In the genomic region with DNA sequence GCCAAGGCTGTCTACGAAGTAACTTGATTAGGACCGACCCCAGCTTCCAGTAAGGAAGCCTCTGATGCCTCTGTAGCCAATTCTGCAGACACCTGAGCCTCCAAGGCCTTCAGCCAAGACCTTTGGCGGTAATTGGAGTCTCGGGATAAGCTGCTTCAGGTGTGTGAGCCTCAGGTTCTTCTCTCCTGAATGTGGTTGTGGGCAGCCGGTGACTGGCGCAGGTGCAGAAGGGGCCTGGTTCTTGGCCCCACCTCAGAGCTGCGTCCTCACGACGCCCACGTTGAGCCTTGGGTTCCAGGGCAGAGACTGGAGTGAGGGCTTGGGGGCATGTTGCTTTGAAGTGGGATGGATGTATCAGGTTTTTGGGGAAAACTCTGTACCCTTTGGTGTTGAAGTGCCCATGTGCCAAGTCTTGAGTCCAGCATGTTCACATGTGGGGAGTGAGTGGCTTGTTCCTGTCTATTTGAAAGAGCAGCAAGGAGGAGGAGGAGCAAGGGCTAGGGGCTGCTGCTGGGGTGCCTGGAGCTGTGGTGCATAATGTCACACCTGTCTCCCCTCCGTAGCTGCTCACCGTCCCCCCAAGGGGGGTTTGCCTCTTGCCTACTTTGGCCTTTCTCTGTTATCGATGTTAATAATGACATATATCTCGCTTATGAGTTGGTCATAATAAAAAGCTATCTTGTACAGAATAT, we compare ENCODE assay signal across 8 cellular contexts. TPM values are rescaled to one million over a fixed set of nuclear protein-coding genes. Genes with fewer than 3 reads are reported as not detected.
DNase-seq lines count a peak whose midpoint lies in the region; ATAC-seq and TF ChIP-seq lines count a peak whose summit lies in the region.

No MANE protein-coding gene starts in this region.

- dilution Hi-C loops in mammary epithelial cell (cut with HindIII; ENCODE audit: low sequenced_read_pairs): no loop called here

- no peak for TF ChIP-seq CTCF in heart left ventricle (IDR thresholded peaks at IDR 0.05)
- TF ChIP-seq CTCF in mammary epithelial cell (conservative IDR thresholded peaks at IDR 0.05 in 1 of 2, IDR thresholded peaks at IDR 0.05 in 1 of 2; ENCODE audit: extremely low read depth in 1 of 2, insufficient read depth in 1 of 2, low read depth in 1 of 2, low read length in 2 of 2): no peak
- no peak for TF ChIP-seq CTCF in vagina (IDR thresholded peaks at IDR 0.05)

- H3K36me3 ChIP-seq in heart left ventricle: peaks cover 0 to 14% (median 8%) of the 10 kb centered on the region in 9 donors
- H3K36me3 ChIP-seq in mammary epithelial cell (ENCODE audit: insufficient read depth, low read length): no peaks in the 10 kb centered on the region
- no peaks in the 10 kb centered on the region for H3K36me3 ChIP-seq in vagina

- H4K20me1 ChIP-seq in mammary epithelial cell (ENCODE audit: insufficient read depth, low read length): no peaks in the 10 kb centered on the region

- no peak overlapping the region for H2AFZ ChIP-seq in mammary epithelial cell (ENCODE audit: low read depth, low read length)

- TF ChIP-seq POLR2A in heart left ventricle (IDR thresholded peaks at IDR 0.05) (no peak), vagina (IDR thresholded peaks at IDR 0.05) (no peak)

- no TSS peak for BruUV-seq in mammary epithelial cell (replicated peaks; lab: Mats Ljungman, UMichigan)

- CTCF ChIA-PET in mammary epithelial cell (lab: Charles Lee; ENCODE audit: low non-redundant PET): no interaction called here

- H3K79me2 ChIP-seq in mammary epithelial cell (ENCODE audit: insufficient read depth, low read length): peaks cover 17% of the 10 kb centered on the region

- intact Hi-C loops in heart left ventricle (cut with DNase I) (loop anchor here in 1 of 10 donors (1.0 kb wide), 1 partner anchor 68 kb away; no protein-coding TSS in a partner anchor), Right ventricle myocardium superior (cut with DNase I) (no loop called here), mammary epithelial cell (cut with micrococcal nuclease) (loop anchor here (5.0 kb wide), 1 partner anchor 66 kb away; no protein-coding TSS in a partner anchor), vagina (cut with DNase I) (no loop called here)

- H3K4me1 ChIP-seq in heart left ventricle (peaks cover 5 to 41% (median 21%) of the 10 kb centered on the region in 12 donors), mammary epithelial cell (ENCODE audit: insufficient read depth, low read length) (peaks cover 20% of the 10 kb centered on the region), vagina (peaks cover 13% of the 10 kb centered on the region)

- DNase-seq in heart left ventricle (no peak), Right ventricle myocardium superior (no peak), mammary epithelial cell (no peak), mucosa of gallbladder (ENCODE audit: low spot score) (peak; percentile 9), vagina (ENCODE audit: extremely low spot score in 2 of 2) (peak; percentile 69 to 85), activated gamma-delta T cell treated with Interleukin-2 at 50 U/mL for 16 hours (no peak), RKO (ENCODE audit: low spot score) (no peak)

- H3K4me2 ChIP-seq in mammary epithelial cell (ENCODE audit: insufficient read depth, low read depth, low read length): peak overlapping the region; percentile 96

- WGBS in heart left ventricle, 4 donors: 78 to 91% (median 88%) methylated on average over 10 to 14 of the region's 14 CpGs
- WGBS in mammary epithelial cell (ENCODE audit: low coverage, missing lambda C conversion rate): 99% methylated on average over 14 of the region's 14 CpGs

- H3K9me3 ChIP-seq in heart left ventricle: no peaks in the 10 kb centered on the region
- H3K9me3 ChIP-seq in mammary epithelial cell (replicated peaks; ENCODE audit: insufficient read depth, low read length): no peaks in the 10 kb centered on the region
- H3K9me3 ChIP-seq in vagina: no peaks in the 10 kb centered on the region

- H3K4me3 ChIP-seq in heart left ventricle (peak overlapping the region in 11 of 12 donors; percentile 68 to 98 (median 80)), mammary epithelial cell (replicated peaks in 1 of 3; ENCODE audit: insufficient read depth in 1 of 3, low read depth in 2 of 3, low read length in 3 of 3) (peak overlapping the region; percentile 58 to 68 (median 60)), vagina (peak overlapping the region; percentile 63 to 90)

- in situ Hi-C loops in mammary epithelial cell (cut with MboI; ENCODE audit: low sequenced_read_pairs in 2 of 2): no loop called here

- no peaks in the 10 kb centered on the region for H3K27me3 ChIP-seq in heart left ventricle
- H3K27me3 ChIP-seq in mammary epithelial cell (ENCODE audit: insufficient read depth, low read length): no peaks in the 10 kb centered on the region
- no peaks in the 10 kb centered on the region for H3K27me3 ChIP-seq in vagina

- H3K27ac ChIP-seq in heart left ventricle (peak overlapping the region in 2 of 12 donors; percentile 1 to 89), mammary epithelial cell (ENCODE audit: insufficient read depth, low read depth, low read length) (no peak overlapping the region), vagina (no peak overlapping the region)

- no peak overlapping the region for H3K9ac ChIP-seq in mammary epithelial cell (ENCODE audit: insufficient read depth, low read length)

- no peak for ATAC-seq in heart left ventricle
- ATAC-seq in Right ventricle myocardium superior (ENCODE audit: poor library complexity): no peak
- no peak for ATAC-seq in GM19455 (IDR thresholded peaks at IDR 0.05; ENCODE audit: unreplicated experiment)

RNA-seq across cellular contexts. Expression of gene PSEN2, which starts 1.4 kb away (rescaled TPM):
- total RNA-seq in heart left ventricle (10 to 100 TPM; 17.2 to 30.9 (median 21.7) TPM), Right ventricle myocardium superior (19.8 TPM), mammary epithelial cell (10 to 100 TPM; 15.7 to 31.2 TPM), mucosa of gallbladder (35.2 TPM), vagina (22.1 TPM)
- polyA plus RNA-seq in heart left ventricle (10 to 100 TPM; 12.3 to 18.3 TPM), mammary epithelial cell (23.2 TPM)
- polyA minus RNA-seq in mammary epithelial cell: 48.2 TPM

Comparison
In these comparisons a context has a peak if more than half of its experiments do, and no peak if none do; other contexts are left out.
1. DNase-seq: peak in mucosa of gallbladder (single experiment) and vagina (2 of 2); none in heart left ventricle (0 of 5), Right ventricle myocardium superior (single experiment), mammary epithelial cell (single experiment), activated gamma-delta T cell treated with Interleukin-2 at 50 U/mL for 16 hours (single experiment) and RKO (single experiment).
2. Peak in every context shown above with its lines, with median percentiles within 50 percentile points of each other: H3K4me3 ChIP-seq.